ENCODE assay signal across 8 cellular contexts in the genomic region with DNA sequence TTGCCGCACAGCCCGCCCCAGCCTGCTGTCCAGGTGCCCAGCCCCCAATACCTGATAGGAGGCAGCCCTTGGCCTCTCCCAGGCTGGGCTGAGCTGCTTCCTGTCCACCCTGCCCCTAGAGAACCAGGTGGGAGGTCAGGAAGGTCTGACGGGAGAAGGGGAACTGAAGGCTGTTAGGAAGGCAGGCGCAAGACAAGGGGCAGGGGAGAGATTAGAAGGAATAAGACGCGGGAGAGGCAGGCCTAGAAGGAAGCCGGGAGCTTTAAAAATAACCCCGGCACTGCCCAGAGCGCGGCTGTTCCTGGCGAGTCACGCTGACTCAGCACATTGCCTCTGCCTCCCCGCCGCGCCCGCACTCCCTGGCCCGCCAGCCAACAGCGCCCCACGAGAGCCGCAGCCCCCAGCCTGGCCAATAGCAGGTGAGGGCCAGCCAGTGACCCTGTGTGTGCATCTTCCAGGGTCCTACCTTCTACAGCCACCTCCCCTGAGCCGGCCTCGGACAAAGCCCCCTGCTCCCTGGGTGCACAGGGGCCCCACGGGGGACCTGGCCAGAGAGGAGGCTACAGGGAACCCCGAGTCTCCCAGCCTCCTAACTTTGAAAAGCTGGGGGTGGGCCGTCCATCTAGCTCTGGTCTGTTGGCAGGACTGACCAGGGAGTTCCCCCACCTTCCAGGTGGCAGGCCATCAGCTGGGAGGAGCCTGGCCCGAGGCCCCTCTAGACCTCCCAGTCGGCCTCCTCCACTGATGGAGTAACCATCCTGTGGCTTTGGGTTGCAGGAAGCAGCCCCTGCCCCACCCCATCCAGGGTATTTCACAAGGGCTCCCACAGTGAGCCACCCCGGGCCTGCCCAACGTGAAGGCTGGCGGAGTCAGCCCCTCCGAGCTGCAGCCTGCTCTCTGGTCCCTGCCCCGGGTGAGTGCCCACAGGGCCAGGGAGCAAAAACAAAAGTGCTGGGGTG. TPM values are rescaled to one million over a fixed set of nuclear protein-coding genes. Genes with fewer than 3 reads are reported as not detected.
DNase-seq lines count a peak whose midpoint lies in the region; ATAC-seq, FAIRE-seq and TF ChIP-seq lines count a peak whose summit lies in the region.

No MANE protein-coding gene starts in this region.

- H4K20me1 ChIP-seq in astrocyte (ENCODE audit: insufficient read depth, low read length) (peaks cover 70% of the 10 kb centered on the region), hepatocyte (ENCODE audit: insufficient read depth, poor library complexity, severe bottlenecking) (peaks cover 66% of the 10 kb centered on the region)

- H3K27me3 ChIP-seq in HUES64 (ENCODE audit: insufficient read depth, low read length) (peaks cover 5% of the 10 kb centered on the region), astrocyte (ENCODE audit: insufficient read depth, low read length) (no peaks in the 10 kb centered on the region), hepatocyte (no peaks in the 10 kb centered on the region), gastrocnemius medialis (peaks cover 0 to 3% (median 0%) of the 10 kb centered on the region in 3 donors)

- TF ChIP-seq CTCF in AG10803 (conservative IDR thresholded peaks at IDR 0.05; ENCODE audit: low read length): no peak
- TF ChIP-seq CTCF in astrocyte (IDR thresholded peaks at IDR 0.05; ENCODE audit: insufficient read depth, low read depth, low read length): no peak
- no peak for TF ChIP-seq CTCF in hepatocyte (IDR thresholded peaks at IDR 0.05; ENCODE audit: poor library complexity)
- TF ChIP-seq CTCF in gastrocnemius medialis (IDR thresholded peaks at IDR 0.05 in 4 of 5, conservative IDR thresholded peaks at IDR 0.05 in 1 of 5): no peak

- H3K36me3 ChIP-seq in HUES64 (ENCODE audit: insufficient read depth, low read length) (peaks cover 38% of the 10 kb centered on the region), astrocyte (ENCODE audit: insufficient read depth, low read length) (peaks cover 5% of the 10 kb centered on the region), hepatocyte (replicated peaks; ENCODE audit: insufficient read depth, low read depth) (no peaks in the 10 kb centered on the region), gastrocnemius medialis (peaks cover 0 to 12% of the 10 kb centered on the region in 2 donors)

- H3K79me2 ChIP-seq in astrocyte (ENCODE audit: insufficient read depth, low read length) (peaks cover 85% of the 10 kb centered on the region), hepatocyte (peaks cover 77% of the 10 kb centered on the region)

- peaks cover 10% of the 10 kb centered on the region for H3K36me3 Mint-ChIP-seq in astrocyte (ENCODE audit: low read depth, unreplicated experiment)

- 19% methylated on average over 32 of the region's 32 CpGs for WGBS in HUES64
- 22% methylated on average over 24 of the region's 32 CpGs for WGBS in hepatocyte (ENCODE audit: low lambda C conversion rate, missing lambda C conversion rate)

- TF ChIP-seq POLR2A in gastrocnemius medialis (IDR thresholded peaks at IDR 0.05): peak; percentile 32 to 41

- ATAC-seq in gastrocnemius medialis (peak; percentile 54 to 59), HG03342 (IDR thresholded peaks at IDR 0.05; ENCODE audit: unreplicated experiment) (no peak)

- no peaks in the 10 kb centered on the region for H3K9me2 ChIP-seq in hepatocyte (replicated peaks; ENCODE audit: insufficient read depth)

- H3K4me1 Mint-ChIP-seq in astrocyte (ENCODE audit: low read depth, unreplicated experiment): peaks cover 20% of the 10 kb centered on the region

- H2AFZ ChIP-seq in astrocyte (ENCODE audit: low read depth, low read length) (no peak overlapping the region), hepatocyte (no peak overlapping the region)

- FAIRE-seq in astrocyte (lab: Jason Lieb, UNC): no peak

- H3K4me3 ChIP-seq in AG10803 (ENCODE audit: low read length) (peak overlapping the region; percentile 65), HUES64 (ENCODE audit: low read length) (peak overlapping the region; percentile 42), astrocyte (ENCODE audit: insufficient read depth, low read depth, low read length) (peak overlapping the region; percentile 48), hepatocyte (no peak overlapping the region), gastrocnemius medialis (peak overlapping the region; percentile 50 to 71 (median 60))

- peak; percentile 73 for DNase-seq in AG10803 (ENCODE audit: low read depth)
- DNase-seq in astrocyte (ENCODE audit: low read depth): peak; percentile 62
- peak; percentile 93 for DNase-seq in hepatocyte (ENCODE audit: low spot score)
- DNase-seq in gastrocnemius medialis: peak; percentile 70 to 85
- DNase-seq in cortex of kidney (lab: John Stamatoyannopoulos, UW): no peak
- no peak for DNase-seq in central memory CD4-positive, alpha-beta T cell

- in situ Hi-C loops in gastrocnemius medialis (cut with MboI; ENCODE audit: low sequenced_read_pairs in 4 of 4): no loop called here

- peak overlapping the region; percentile 82 for H3K9ac ChIP-seq in HUES64 (ENCODE audit: low read depth, low read length)
- H3K9ac ChIP-seq in astrocyte (ENCODE audit: low read length): peak overlapping the region; percentile 75

- no peaks in the 10 kb centered on the region for H3K27me3 Mint-ChIP-seq in astrocyte (ENCODE audit: low read depth, unreplicated experiment)

- H3K4me3 Mint-ChIP-seq in astrocyte (ENCODE audit: unreplicated experiment): peak overlapping the region; percentile 80

- no peaks in the 10 kb centered on the region for H3K9me3 Mint-ChIP-seq in astrocyte (ENCODE audit: unreplicated experiment)

- H3K4me2 ChIP-seq in astrocyte (ENCODE audit: low read length) (peak overlapping the region; percentile 85), hepatocyte (peak overlapping the region; percentile 83)

- H3K27ac ChIP-seq in HUES64 (ENCODE audit: low read depth, low read length) (peak overlapping the region; percentile 96), astrocyte (ENCODE audit: low read depth, low read length) (peak overlapping the region; percentile 68), hepatocyte (peak overlapping the region; percentile 72), gastrocnemius medialis (peak overlapping the region; percentile 90 to 98 (median 93))

- H3K27ac Mint-ChIP-seq in astrocyte (ENCODE audit: unreplicated experiment): peak overlapping the region; percentile 93

- peaks cover 26% of the 10 kb centered on the region for H3K4me1 ChIP-seq in HUES64 (ENCODE audit: insufficient read depth, low read length)
- peaks cover 28% of the 10 kb centered on the region for H3K4me1 ChIP-seq in astrocyte (ENCODE audit: insufficient read depth, low read length)
- H3K4me1 ChIP-seq in hepatocyte (ENCODE audit: insufficient read depth): peaks cover 40% of the 10 kb centered on the region
- H3K4me1 ChIP-seq in gastrocnemius medialis: peaks cover 78 to 81% of the 10 kb centered on the region in 2 donors

- H3K9me3 ChIP-seq in HUES64 (ENCODE audit: insufficient read depth, low read depth, low read length): no peaks in the 10 kb centered on the region
- H3K9me3 ChIP-seq in astrocyte (ENCODE audit: insufficient read depth, low read depth, low read length): no peaks in the 10 kb centered on the region
- H3K9me3 ChIP-seq in hepatocyte (ENCODE audit: low read depth): no peaks in the 10 kb centered on the region
- H3K9me3 ChIP-seq in gastrocnemius medialis: no peaks in the 10 kb centered on the region

- intact Hi-C loops in gastrocnemius medialis (cut with DNase I; ENCODE audit: low total_unique reads): loop anchor here (10.0 kb wide), 2 partner anchors 531 to 599 kb away; a partner anchor contains a TSS

RNA-seq across cellular contexts. Expression of a gene that starts 4.0 kb away (rescaled TPM):
- polyA plus RNA-seq in HUES64 (2013, experiment 1 of 2): 14.7 TPM
- 16.4 TPM for polyA plus RNA-seq in HUES64 (2013, experiment 2 of 2)
- total RNA-seq in astrocyte (33.2 and 35.8 TPM in 2 replicates), hepatocyte (18.1 and 21.3 TPM in 2 replicates), gastrocnemius medialis (10 to 100 TPM; 37.1 to 65.5 (median 51.9) TPM)
- 28.5 and 37.4 TPM in 2 replicates for polyA plus RNA-seq in hepatocyte

RNA-seq across cellular contexts. Expression of a gene that starts 5.6 kb away (rescaled TPM):
- polyA plus RNA-seq in HUES64 (2013, experiment 1 of 2): 12.9 TPM
- 10.5 TPM for polyA plus RNA-seq in HUES64 (2013, experiment 2 of 2)
- 26.5 and 30.2 TPM in 2 replicates for total RNA-seq in astrocyte
- total RNA-seq in hepatocyte: 16.5 and 18.6 TPM in 2 replicates
- 35.2 and 36.0 TPM in 2 replicates for polyA plus RNA-seq in hepatocyte
- 10 to 100 TPM in 1 of 4 donors, 1 to 10 TPM in 3; 7.2 to 11.4 (median 8.3) TPM for total RNA-seq in gastrocnemius medialis

RNA-seq across cellular contexts. Expression of a gene that starts 12.4 kb away (rescaled TPM):
- polyA plus RNA-seq in HUES64 (2013, experiment 1 of 2): 37.6 TPM
- 35.9 TPM for polyA plus RNA-seq in HUES64 (2013, experiment 2 of 2)
- total RNA-seq in astrocyte: 26.0 and 31.6 TPM in 2 replicates
- 81.1 and 84.7 TPM in 2 replicates for total RNA-seq in hepatocyte
- polyA plus RNA-seq in hepatocyte: 124 and 126 TPM in 2 replicates
- 10 to 100 TPM; 22.6 to 44.8 (median 37.1) TPM for total RNA-seq in gastrocnemius medialis

RNA-seq across cellular contexts. Expression of a gene that starts 13.5 kb away (rescaled TPM):
- 87.7 TPM for polyA plus RNA-seq in HUES64 (2013, experiment 1 of 2)
- polyA plus RNA-seq in HUES64 (2013, experiment 2 of 2): 88.3 TPM
- total RNA-seq in astrocyte (164 and 191 TPM in 2 replicates), hepatocyte (109 and 113 TPM in 2 replicates), gastrocnemius medialis (10 to 100 TPM in 3 of 4 donors, 1 to 10 TPM in 1; 5.6 to 16.8 (median 11.6) TPM)
- 149 and 162 TPM in 2 replicates for polyA plus RNA-seq in hepatocyte

RNA-seq across cellular contexts. Expression of a gene that starts 21.5 kb away (rescaled TPM):
- polyA plus RNA-seq in HUES64 (2013, experiment 1 of 2): 0.75 TPM
- 0.44 TPM for polyA plus RNA-seq in HUES64 (2013, experiment 2 of 2)
- total RNA-seq in astrocyte (2.0 and 2.7 TPM in 2 replicates), hepatocyte (0.47 and 2.6 TPM in 2 replicates), gastrocnemius medialis (1 to 10 TPM in 2 of 4 donors, under 1 TPM in 1, not detected in 1; 0.46 to 1.4 (median 1.1) TPM)
- polyA plus RNA-seq in hepatocyte: 2.2 and 3.2 TPM in 2 replicates

Comparison
In these comparisons a context has a peak if more than half of its experiments do, and no peak if none do; other contexts are left out.
1. DNase-seq: peak in AG10803 (single experiment), astrocyte (single experiment), hepatocyte (single experiment) and gastrocnemius medialis (2 of 2); none in cortex of kidney (single experiment) and central memory CD4-positive, alpha-beta T cell (single experiment).
2. Peak in every context shown above with its lines, with median percentiles within 50 percentile points of each other: H3K27ac ChIP-seq.